ENCODE assay signal across 8 cellular contexts in genomic region chr6:39980839-39981580, GRCh38. TPM values are rescaled to one million over a fixed set of nuclear protein-coding genes. Genes with fewer than 3 reads are reported as not detected.
A peak's percentile ranks its signal among the peaks of the same experiment; 100 is the strongest.
DNase-seq lines count a peak whose midpoint lies in the region; ATAC-seq and TF ChIP-seq lines count a peak whose summit lies in the region.

No MANE protein-coding gene starts in this region.

- H3K27me3 ChIP-seq in PC-9 (ENCODE audit: insufficient read depth, low read depth) = peaks cover 4% of the 10 kb centered on the region; the same call in 1 of the 2 replicates

- H4K20me1 ChIP-seq in PC-9 (ENCODE audit: insufficient read depth) = no peaks in the 10 kb centered on the region

- H3K4me1 ChIP-seq in PC-9 (replicated peaks; ENCODE audit: insufficient read depth) = no peaks in the 10 kb centered on the region

- intact Hi-C loops in PC-9 (cut with micrococcal nuclease; ENCODE audit: unreplicated experiment) = no loop called here

- H3K9me3 ChIP-seq in PC-9 (ENCODE audit: insufficient read depth, low read depth) = no peaks in the 10 kb centered on the region

- no peaks in the 10 kb centered on the region for H3K9me2 ChIP-seq in PC-9 (ENCODE audit: insufficient read depth)

- BruUV-seq in PC-9 (replicated peaks; lab: Mats Ljungman, UMichigan) = no TSS peak

- CTCF ChIA-PET in PC-9 (lab: Charles Lee) = no interaction called here

- H3K79me2 ChIP-seq in PC-9 (ENCODE audit: low read depth) = no peaks in the 10 kb centered on the region

- no peaks in the 10 kb centered on the region for H3F3A ChIP-seq in PC-9 (ENCODE audit: insufficient read depth, low read depth)

- no peak overlapping the region for H3K4me3 ChIP-seq in PC-9
- H3K4me3 ChIP-seq in epithelial cell of proximal tubule (ENCODE audit: low read depth, low read length) = no peak overlapping the region

- H3K27ac ChIP-seq in PC-9 = no peak overlapping the region

- no peak overlapping the region for H2AFZ ChIP-seq in PC-9

- TF ChIP-seq CTCF in PC-9 (conservative IDR thresholded peaks at IDR 0.05) (peak; percentile 63), epithelial cell of proximal tubule (conservative IDR thresholded peaks at IDR 0.05; ENCODE audit: low read depth, low read length) (peak; percentile 71)

- DNase-seq in DMS79 (lab: John Stamatoyannopoulos, UW) (peak; percentile 23), HT1080 (ENCODE audit: low read depth) (peak; percentile 53), PC-9 (peak; percentile 12 to 41), epithelial cell of proximal tubule (ENCODE audit: low read depth) (peak; percentile 10), middle frontal gyrus (ENCODE audit: extremely low spot score, low spot score) (peak; percentile 39), NCI-H1930 (lab: John Stamatoyannopoulos, UW) (no peak)
- DNase-seq in activated CD8-positive, alpha-beta memory T cell treated with anti-CD3 and anti-CD28 coated beads, Interleukin-2, amount 50 U/mL, for 48 hours = no peak

- no peak overlapping the region for H3K4me2 ChIP-seq in PC-9

- H3K36me3 ChIP-seq in PC-9 (ENCODE audit: low read depth) = no peaks in the 10 kb centered on the region

- POLR2A ChIA-PET in PC-9 (lab: Charles Lee; ENCODE audit: unreplicated experiment) = no interaction called here

- ATAC-seq in GM19467 (IDR thresholded peaks at IDR 0.05; ENCODE audit: unreplicated experiment) = no peak

RNA-seq across cellular contexts. Expression of gene MOCS1, which starts 46.7 kb away (rescaled TPM):
- 16.9 and 22.7 TPM in 2 replicates for total RNA-seq in HT1080 (2014; rRNA removed; shearing (Covaris generic))
- 17.8 and 17.9 TPM in 2 replicates for polyA plus RNA-seq in HT1080 (2015; cell fraction: cytosol; rRNA removed)
- 18.0 and 19.4 TPM in 2 replicates for polyA plus RNA-seq in HT1080 (2015; cell fraction: nucleus; rRNA removed)
- total RNA-seq in PC-9 (2021) (not detected in 2 replicates), epithelial cell of proximal tubule (6.5 and 10.1 TPM in 2 replicates)

Comparison
In these comparisons a context has a peak if more than half of its experiments do, and no peak if none do; other contexts are left out.
1. DNase-seq: peak in DMS79 (single experiment), HT1080 (single experiment), PC-9 (2 of 2), epithelial cell of proximal tubule (single experiment) and middle frontal gyrus (single experiment); none in activated CD8-positive, alpha-beta memory T cell treated with anti-CD3 and anti-CD28 coated beads, Interleukin-2, amount 50 U/mL, for 48 hours (single experiment) and NCI-H1930 (0 of 2).